In genomic region chr14:31556191-31556590, GRCh38 we compare ENCODE assay signal across 1 cellular context.
TF ChIP-seq lines count a peak whose summit lies in the region.

No MANE protein-coding gene starts in this region.

TF ChIP-seq in HepG2, 621 proteins besides CTCF, POLR2A, EP300 and RAD21:
- TF ChIP-seq ZNF512B (CRISPR knock-in tag; IDR thresholded peaks at IDR 0.05; ENCODE audit: borderline replicate concordance) = no peak
- TF ChIP-seq IKZF1 (IDR thresholded peaks at IDR 0.05) = no peak
- no peak for TF ChIP-seq ARID3A (IDR thresholded peaks at IDR 0.05; ENCODE audit: low read depth, low read length)
- TF ChIP-seq ATF6 (CRISPR knock-in tag; conservative IDR thresholded peaks at IDR 0.05) = no peak
- no peak for TF ChIP-seq SP4 (CRISPR knock-in tag; IDR thresholded peaks at IDR 0.05)
